In genomic region chr2:46814160-46814559, GRCh38 we compare ENCODE assay signal across 12 cellular contexts.
DNase-seq lines count a peak whose midpoint lies in the region; ATAC-seq and TF ChIP-seq lines count a peak whose summit lies in the region.
"Had no signal": no experiment of that assay in that cellular context is flagged by ENCODE, and none has a peak within 500 bp of the region (broad histone marks: within the 10 kb centered on the region; RNA-seq: fewer than 3 reads in every experiment).

No MANE protein-coding gene starts in this region.

- H3K36me3 ChIP-seq in uterus: no peaks in the 10 kb centered on the region

- no peak for ATAC-seq in activated naive CD8-positive, alpha-beta T cell treated with anti-CD3 and anti-CD28 coated beads, Interleukin-2, amount 50 U/mL, for 24 hours
- ATAC-seq in omental fat pad (ENCODE audit: low FRiP score): peak; percentile 75

- H3K4me1 ChIP-seq in uterus: peaks cover 25 to 41% of the 10 kb centered on the region in 2 donors

- no peak for TF ChIP-seq CTCF in fibroblast of pulmonary artery (IDR thresholded peaks at IDR 0.05; ENCODE audit: low read length, missing control alignments)
- no peak for TF ChIP-seq CTCF in omental fat pad (IDR thresholded peaks at IDR 0.05)
- TF ChIP-seq CTCF in uterus (IDR thresholded peaks at IDR 0.05): no peak

- H3K27ac Mint-ChIP-seq in activated naive CD8-positive, alpha-beta T cell treated with anti-CD3 and anti-CD28 coated beads for 36 hours: peak overlapping the region; percentile 7
- H3K27ac Mint-ChIP-seq in activated naive CD8-positive, alpha-beta T cell treated with anti-CD3 and anti-CD28 coated beads, Interleukin-2, amount 50 U/mL, for 24 hours: no peak overlapping the region
- no peak overlapping the region for H3K27ac Mint-ChIP-seq in activated naive CD4-positive, alpha-beta T cell treated with anti-CD3 and anti-CD28 coated beads for 36 hours
- H3K27ac Mint-ChIP-seq: activated naive CD8-positive, alpha-beta T cell treated with anti-CD3 and anti-CD28 coated beads, Interleukin-2, amount 10 ng/mL, durations not matched to agents 7 days and 5 days had no signal

- DNase-seq in activated naive CD8-positive, alpha-beta T cell treated with anti-CD3 and anti-CD28 coated beads for 36 hours: no peak
- no peak for DNase-seq in activated naive CD8-positive, alpha-beta T cell treated with anti-CD3 and anti-CD28 coated beads, Interleukin-2, amount 50 U/mL, for 24 hours
- DNase-seq in fibroblast of pulmonary artery (ENCODE audit: low read depth): peak; percentile 98
- DNase-seq in omental fat pad (ENCODE audit: low spot score): no peak
- DNase-seq in uterus: peak; percentile 90 to 91
- DNase-seq in hippocampal formation (lab: John Stamatoyannopoulos, UW): no peak
- no peak for DNase-seq in Ammon's horn (ENCODE audit: low spot score)
- DNase-seq in activated naive CD4-positive, alpha-beta T cell treated with anti-CD3 and anti-CD28 coated beads for 36 hours: no peak
- DNase-seq: ACHN; activated naive CD8-positive, alpha-beta T cell treated with anti-CD3 and anti-CD28 coated beads, Interleukin-2, amount 10 ng/mL, durations not matched to agents 7 days and 5 days; HCEC 1CT had no signal

- CTCF ChIA-PET in activated naive CD4-positive, alpha-beta T cell treated with anti-CD3 and anti-CD28 coated beads for 36 hours (lab: Charles Lee): no interaction called here

- H3K9me3 ChIP-seq in uterus: no peaks in the 10 kb centered on the region

- H3K4me3 Mint-ChIP-seq in activated naive CD8-positive, alpha-beta T cell treated with anti-CD3 and anti-CD28 coated beads for 36 hours: no peak overlapping the region
- H3K4me3 Mint-ChIP-seq in activated naive CD8-positive, alpha-beta T cell treated with anti-CD3 and anti-CD28 coated beads, Interleukin-2, amount 50 U/mL, for 24 hours: no peak overlapping the region
- H3K4me3 Mint-ChIP-seq in activated naive CD4-positive, alpha-beta T cell treated with anti-CD3 and anti-CD28 coated beads for 36 hours: no peak overlapping the region
- H3K4me3 Mint-ChIP-seq: activated naive CD8-positive, alpha-beta T cell treated with anti-CD3 and anti-CD28 coated beads, Interleukin-2, amount 10 ng/mL, durations not matched to agents 7 days and 5 days had no signal

- intact Hi-C loops in uterus (cut with DNase I; ENCODE audit: low total_unique reads): loop anchor here (5.0 kb wide), 1 partner anchor 38 kb away; no protein-coding TSS in a partner anchor
- intact Hi-C loops in activated naive CD4-positive, alpha-beta T cell treated with anti-CD3 and anti-CD28 coated beads for 36 hours (cut with micrococcal nuclease): no loop called here

- no peaks in the 10 kb centered on the region for H3K27me3 ChIP-seq in uterus

- H3K27me3 Mint-ChIP-seq in activated naive CD8-positive, alpha-beta T cell treated with anti-CD3 and anti-CD28 coated beads for 36 hours: peaks cover 15% of the 10 kb centered on the region
- H3K27me3 Mint-ChIP-seq in activated naive CD8-positive, alpha-beta T cell treated with anti-CD3 and anti-CD28 coated beads, Interleukin-2, amount 50 U/mL, for 24 hours: peaks cover 4% of the 10 kb centered on the region
- peaks cover 10% of the 10 kb centered on the region for H3K27me3 Mint-ChIP-seq in activated naive CD4-positive, alpha-beta T cell treated with anti-CD3 and anti-CD28 coated beads for 36 hours (ENCODE audit: low read depth)

- no peak for TF ChIP-seq POLR2A in uterus (IDR thresholded peaks at IDR 0.05)

- peak overlapping the region; percentile 89 to 90 for H3K27ac ChIP-seq in uterus
- H3K27ac ChIP-seq: VCaP had no signal

- H3K36me3 Mint-ChIP-seq in activated naive CD8-positive, alpha-beta T cell treated with anti-CD3 and anti-CD28 coated beads for 36 hours: no peaks in the 10 kb centered on the region
- no peaks in the 10 kb centered on the region for H3K36me3 Mint-ChIP-seq in activated naive CD8-positive, alpha-beta T cell treated with anti-CD3 and anti-CD28 coated beads, Interleukin-2, amount 50 U/mL, for 24 hours (ENCODE audit: low read depth)
- H3K36me3 Mint-ChIP-seq in activated naive CD4-positive, alpha-beta T cell treated with anti-CD3 and anti-CD28 coated beads for 36 hours (ENCODE audit: low read depth): peaks cover 1% of the 10 kb centered on the region
- H3K36me3 Mint-ChIP-seq: activated naive CD8-positive, alpha-beta T cell treated with anti-CD3 and anti-CD28 coated beads, Interleukin-2, amount 10 ng/mL, durations not matched to agents 7 days and 5 days had no signal

- H3K4me1 Mint-ChIP-seq in activated naive CD8-positive, alpha-beta T cell treated with anti-CD3 and anti-CD28 coated beads for 36 hours: peaks cover 3% of the 10 kb centered on the region
- no peaks in the 10 kb centered on the region for H3K4me1 Mint-ChIP-seq in activated naive CD8-positive, alpha-beta T cell treated with anti-CD3 and anti-CD28 coated beads, Interleukin-2, amount 50 U/mL, for 24 hours
- no peaks in the 10 kb centered on the region for H3K4me1 Mint-ChIP-seq in activated naive CD4-positive, alpha-beta T cell treated with anti-CD3 and anti-CD28 coated beads for 36 hours (ENCODE audit: low read depth)
- H3K4me1 Mint-ChIP-seq: activated naive CD8-positive, alpha-beta T cell treated with anti-CD3 and anti-CD28 coated beads, Interleukin-2, amount 10 ng/mL, durations not matched to agents 7 days and 5 days had no signal

- no peak overlapping the region for H3K4me3 ChIP-seq in fibroblast of pulmonary artery (replicated peaks; ENCODE audit: low read depth, low read length)
- H3K4me3 ChIP-seq in uterus: no peak overlapping the region

- H3K9me3 Mint-ChIP-seq in activated naive CD8-positive, alpha-beta T cell treated with anti-CD3 and anti-CD28 coated beads for 36 hours: peaks cover 6% of the 10 kb centered on the region
- peaks cover 1% of the 10 kb centered on the region for H3K9me3 Mint-ChIP-seq in activated naive CD8-positive, alpha-beta T cell treated with anti-CD3 and anti-CD28 coated beads, Interleukin-2, amount 50 U/mL, for 24 hours
- peaks cover 5% of the 10 kb centered on the region for H3K9me3 Mint-ChIP-seq in activated naive CD4-positive, alpha-beta T cell treated with anti-CD3 and anti-CD28 coated beads for 36 hours
- H3K9me3 Mint-ChIP-seq: activated naive CD8-positive, alpha-beta T cell treated with anti-CD3 and anti-CD28 coated beads, Interleukin-2, amount 10 ng/mL, durations not matched to agents 7 days and 5 days had no signal

Comparison
In these comparisons a context has a peak if more than half of its experiments do, and no peak if none do; other contexts are left out.
1. DNase-seq: peak in fibroblast of pulmonary artery (single experiment) and uterus (2 of 2); none in activated naive CD8-positive, alpha-beta T cell treated with anti-CD3 and anti-CD28 coated beads for 36 hours (single experiment), activated naive CD8-positive, alpha-beta T cell treated with anti-CD3 and anti-CD28 coated beads, Interleukin-2, amount 50 U/mL, for 24 hours (single experiment), omental fat pad (single experiment), hippocampal formation (0 of 2), Ammon's horn (single experiment) and activated naive CD4-positive, alpha-beta T cell treated with anti-CD3 and anti-CD28 coated beads for 36 hours (single experiment).